ENCODE assay signal across 2 cellular contexts in the genomic region with DNA sequence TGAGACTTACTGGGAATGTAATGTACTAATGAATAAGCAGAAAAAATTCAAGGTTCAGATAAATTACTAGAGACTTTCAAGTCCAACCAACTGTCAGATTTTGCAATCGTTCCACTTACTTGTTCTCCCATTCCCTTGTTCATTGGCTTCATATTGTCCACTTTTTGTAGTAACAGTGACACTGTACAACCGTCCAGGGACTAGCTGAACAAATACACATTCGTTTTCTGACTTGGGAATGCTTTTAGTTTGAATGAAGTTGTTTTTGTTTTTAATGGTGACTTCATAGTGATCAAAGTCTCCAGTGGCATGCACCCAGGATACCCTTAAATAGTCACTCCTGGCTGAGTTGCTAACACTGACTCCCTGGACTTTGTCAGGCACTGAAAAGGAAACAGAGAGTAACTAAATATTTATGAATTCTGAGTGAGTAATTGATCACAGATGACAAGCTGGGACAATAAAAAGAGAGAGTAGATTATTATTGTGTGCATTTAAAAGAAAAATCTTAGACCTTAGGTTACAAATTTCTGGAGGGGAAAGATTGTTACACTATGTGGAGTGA.
TF ChIP-seq lines count a peak whose summit lies in the region.

No MANE protein-coding gene starts in this region.

TF ChIP-seq in SK-N-SH treated with all-trans-retinoic acid at 6 μM for 48 hours, 23 proteins besides CTCF, POLR2A, EP300 and RAD21 (continued from another document):
- TF ChIP-seq, protein P1, sequence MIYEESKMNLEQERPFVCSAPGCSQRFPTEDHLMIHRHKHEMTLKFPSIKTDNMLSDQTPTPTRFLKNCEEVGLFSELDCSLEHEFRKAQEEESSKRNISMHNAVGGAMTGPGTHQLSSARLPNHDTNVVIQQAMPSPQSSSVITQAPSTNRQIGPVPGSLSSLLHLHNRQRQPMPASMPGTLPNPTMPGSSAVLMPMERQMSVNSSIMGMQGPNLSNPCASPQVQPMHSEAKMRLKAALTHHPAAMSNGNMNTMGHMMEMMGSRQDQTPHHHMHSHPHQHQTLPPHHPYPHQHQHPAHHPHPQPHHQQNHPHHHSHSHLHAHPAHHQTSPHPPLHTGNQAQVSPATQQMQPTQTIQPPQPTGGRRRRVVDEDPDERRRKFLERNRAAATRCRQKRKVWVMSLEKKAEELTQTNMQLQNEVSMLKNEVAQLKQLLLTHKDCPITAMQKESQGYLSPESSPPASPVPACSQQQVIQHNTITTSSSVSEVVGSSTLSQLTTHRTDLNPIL (CRISPR knock-in tag; IDR thresholded peaks at IDR 0.05; ENCODE audit: low read depth) = no peak
- TF ChIP-seq ZNF565 (CRISPR knock-in tag; conservative IDR thresholded peaks at IDR 0.05; ENCODE audit: low read depth) = no peak
- TF ChIP-seq, protein P2, sequence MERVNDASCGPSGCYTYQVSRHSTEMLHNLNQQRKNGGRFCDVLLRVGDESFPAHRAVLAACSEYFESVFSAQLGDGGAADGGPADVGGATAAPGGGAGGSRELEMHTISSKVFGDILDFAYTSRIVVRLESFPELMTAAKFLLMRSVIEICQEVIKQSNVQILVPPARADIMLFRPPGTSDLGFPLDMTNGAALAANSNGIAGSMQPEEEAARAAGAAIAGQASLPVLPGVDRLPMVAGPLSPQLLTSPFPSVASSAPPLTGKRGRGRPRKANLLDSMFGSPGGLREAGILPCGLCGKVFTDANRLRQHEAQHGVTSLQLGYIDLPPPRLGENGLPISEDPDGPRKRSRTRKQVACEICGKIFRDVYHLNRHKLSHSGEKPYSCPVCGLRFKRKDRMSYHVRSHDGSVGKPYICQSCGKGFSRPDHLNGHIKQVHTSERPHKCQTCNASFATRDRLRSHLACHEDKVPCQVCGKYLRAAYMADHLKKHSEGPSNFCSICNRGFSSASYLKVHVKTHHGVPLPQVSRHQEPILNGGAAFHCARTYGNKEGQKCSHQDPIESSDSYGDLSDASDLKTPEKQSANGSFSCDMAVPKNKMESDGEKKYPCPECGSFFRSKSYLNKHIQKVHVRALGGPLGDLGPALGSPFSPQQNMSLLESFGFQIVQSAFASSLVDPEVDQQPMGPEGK (CRISPR knock-in tag; IDR thresholded peaks at IDR 0.05; ENCODE audit: borderline replicate concordance) = no peak
- TF ChIP-seq ARNTL (CRISPR knock-in tag; IDR thresholded peaks at IDR 0.05; ENCODE audit: borderline replicate concordance, low read depth) = no peak
- TF ChIP-seq PPARA (CRISPR knock-in tag; IDR thresholded peaks at IDR 0.05; ENCODE audit: borderline replicate concordance) = no peak
- no peak for TF ChIP-seq ZFP3 (CRISPR knock-in tag; IDR thresholded peaks at IDR 0.05)
- no peak for TF ChIP-seq TOX (CRISPR knock-in tag; IDR thresholded peaks at IDR 0.05; ENCODE audit: borderline replicate concordance)
- no peak for TF ChIP-seq ZFP30 (CRISPR knock-in tag; IDR thresholded peaks at IDR 0.05)
- no peak for TF ChIP-seq ESRRG (CRISPR knock-in tag; IDR thresholded peaks at IDR 0.05)

TF ChIP-seq in SK-N-SH, 30 proteins besides CTCF, POLR2A, EP300 and RAD21 (continued from another document):
- TF ChIP-seq MXI1 (IDR thresholded peaks at IDR 0.05; ENCODE audit: low read depth, low read length) (no peak), FOSL2 (IDR thresholded peaks at IDR 0.05; ENCODE audit: borderline replicate concordance, low read depth) (no peak), POLR2AphosphoS5 (IDR thresholded peaks at IDR 0.05; ENCODE audit: low read depth, low read length) (no peak), TEAD4 (IDR thresholded peaks at IDR 0.05; ENCODE audit: borderline replicate concordance, insufficient read depth) (no peak), RFX5 (IDR thresholded peaks at IDR 0.05; ENCODE audit: low read length) (no peak), NRF1 (IDR thresholded peaks at IDR 0.05; ENCODE audit: low read depth, low read length) (no peak)
- TF ChIP-seq, protein P3, sequence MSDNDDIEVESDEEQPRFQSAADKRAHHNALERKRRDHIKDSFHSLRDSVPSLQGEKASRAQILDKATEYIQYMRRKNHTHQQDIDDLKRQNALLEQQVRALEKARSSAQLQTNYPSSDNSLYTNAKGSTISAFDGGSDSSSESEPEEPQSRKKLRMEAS (IDR thresholded peaks at IDR 0.05; ENCODE audit: low read depth) = no peak
